Comparison of ENCODE assay signal across 1 cellular context in genomic region chr17:37361543-37361942, GRCh38.
TF ChIP-seq lines count a peak whose summit lies in the region.

No MANE protein-coding gene starts in this region.

TF ChIP-seq in HEK293, 187 proteins besides CTCF, POLR2A, EP300 and RAD21 (continued from another document):
- TF ChIP-seq ZNF610 (tag by site-specific recombination; IDR thresholded peaks at IDR 0.05; ENCODE audit: borderline replicate concordance) (peak; percentile 44; the same call in 1 of the 2 replicates), HOXC10 (CRISPR knock-in tag; IDR thresholded peaks at IDR 0.05) (no peak), ZNF701 (tag by site-specific recombination; IDR thresholded peaks at IDR 0.05) (peak; percentile 100), PRDM10 (tag by site-specific recombination; IDR thresholded peaks at IDR 0.05) (peak; percentile 91), BCL11B (tag by site-specific recombination; IDR thresholded peaks at IDR 0.05; ENCODE audit: low read depth) (no peak), SP7 (tag by site-specific recombination; IDR thresholded peaks at IDR 0.05) (0 out of 2 replicates have a peak, but pooled peaks have one; percentile 24), SCRT1 (tag by site-specific recombination; IDR thresholded peaks at IDR 0.05; ENCODE audit: borderline replicate concordance) (no peak), ZNF629 (tag by site-specific recombination; IDR thresholded peaks at IDR 0.05) (peak; percentile 77), ZBTB21 (tag by site-specific recombination; IDR thresholded peaks at IDR 0.05) (peak; percentile 17; the same call in 1 of the 2 replicates), ZBTB48 (tag by site-specific recombination; IDR thresholded peaks at IDR 0.05) (no peak; the same call in 1 of the 2 replicates)
TF ChIP-seq in HEK293: peak in this region for 16.
